In genomic region chr2:70552501-70553333, GRCh38 we compare ENCODE assay signal across 1 cellular context.
TF ChIP-seq lines count a peak whose summit lies in the region.

No MANE protein-coding gene starts in this region.

TF ChIP-seq in HEK293, 187 proteins besides CTCF, POLR2A, EP300 and RAD21 (continued from another document):
- TF ChIP-seq ZNF518A (tag by site-specific recombination; conservative IDR thresholded peaks at IDR 0.05; ENCODE audit: low read depth) (no peak), ZNF211 (tag by site-specific recombination; IDR thresholded peaks at IDR 0.05; ENCODE audit: low read depth) (no peak), ZNF48 (tag by site-specific recombination; IDR thresholded peaks at IDR 0.05) (no peak), ZNF398 (tag by site-specific recombination; IDR thresholded peaks at IDR 0.05) (no peak), KLF9 (tag by site-specific recombination; IDR thresholded peaks at IDR 0.05; ENCODE audit: low read depth) (no peak)
